19 cellular contexts compared by ENCODE assay signal in the genomic region with DNA sequence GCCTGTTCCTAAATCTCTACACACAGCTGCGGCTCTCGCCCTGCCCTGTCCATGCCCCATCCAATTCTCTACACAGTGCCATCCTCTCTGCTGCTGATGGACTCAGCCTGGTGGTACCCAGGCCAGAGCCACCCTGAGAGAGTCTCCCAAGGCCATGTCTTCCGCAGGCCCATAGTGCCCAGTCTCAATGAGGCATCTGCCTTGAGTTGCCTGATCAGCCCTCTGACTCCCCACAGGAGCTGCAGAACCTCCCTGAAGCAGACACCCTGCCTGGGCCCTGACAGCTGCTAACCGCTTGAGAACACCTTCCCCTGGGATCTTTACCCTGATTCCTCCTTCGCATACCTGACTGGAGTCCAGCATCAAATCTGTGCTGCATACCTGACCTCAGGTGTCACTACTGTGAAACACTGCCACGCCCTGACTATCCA. TPM values are rescaled to one million over a fixed set of nuclear protein-coding genes. Genes with fewer than 3 reads are reported as not detected.
A peak's percentile ranks its signal among the peaks of the same experiment; 100 is the strongest.
DNase-seq lines count a peak whose midpoint lies in the region; ATAC-seq lines count a peak whose summit lies in the region.
"Had no signal": no experiment of that assay in that cellular context is flagged by ENCODE, and none has a peak within 500 bp of the region (broad histone marks: within the 10 kb centered on the region; RNA-seq: fewer than 3 reads in every experiment).

No MANE protein-coding gene starts in this region.

- no peak overlapping the region for H4K91ac ChIP-seq in trophoblast cell (ENCODE audit: low read depth, low read length)

- WGBS in trophoblast cell (ENCODE audit: extremely low coverage, insufficient coverage, insufficient read length) = no CpG with 5 or more reads among the region's 6 CpGs

- no peak overlapping the region for H3K9ac ChIP-seq in trophoblast cell (ENCODE audit: low read length)

- no peak overlapping the region for H2BK120ac ChIP-seq in trophoblast cell (ENCODE audit: insufficient read depth, low read length, poor library complexity)

- no peak overlapping the region for H3K14ac ChIP-seq in trophoblast cell (ENCODE audit: low read length)

- no peak overlapping the region for H2BK5ac ChIP-seq in trophoblast cell (ENCODE audit: low read depth, low read length, poor library complexity)

- H3K79me1 ChIP-seq in trophoblast cell (ENCODE audit: low read length) = no peaks in the 10 kb centered on the region

- no peak overlapping the region for H3K18ac ChIP-seq in trophoblast cell (ENCODE audit: low read length)

- H3K36me3 Mint-ChIP-seq in activated T-cell treated with anti-CD3 and anti-CD28 coated beads, Interleukin-2, amount 50 U/mL, for 72 hours (ENCODE audit: insufficient read depth in 2 of 2) = no peaks in the 10 kb centered on the region
- H3K36me3 Mint-ChIP-seq in activated T-cell treated with anti-CD3 and anti-CD28 coated beads, Interleukin-2, amount 50 U/mL, for 4 hours (ENCODE audit: insufficient read depth) = peaks cover 7% of the 10 kb centered on the region
- peaks cover 70% of the 10 kb centered on the region for H3K36me3 Mint-ChIP-seq in activated T-helper 17 cell treated with anti-CD3 and anti-CD28 coated beads, Interleukin-2, amount 50 U/mL, for 72 hours (ENCODE audit: low read depth)
- H3K36me3 Mint-ChIP-seq in T-helper 17 cell (ENCODE audit: low read depth) = no peaks in the 10 kb centered on the region
- H3K36me3 Mint-ChIP-seq: WTC11 had no signal

- H3K9me3 Mint-ChIP-seq in activated T-cell treated with anti-CD3 and anti-CD28 coated beads, Interleukin-2, amount 50 U/mL, for 72 hours = no peaks in the 10 kb centered on the region
- H3K9me3 Mint-ChIP-seq in activated T-cell treated with anti-CD3 and anti-CD28 coated beads, Interleukin-2, amount 50 U/mL, for 4 hours = no peaks in the 10 kb centered on the region
- H3K9me3 Mint-ChIP-seq in activated T-helper 17 cell treated with anti-CD3 and anti-CD28 coated beads, Interleukin-2, amount 50 U/mL, for 72 hours = no peaks in the 10 kb centered on the region
- H3K9me3 Mint-ChIP-seq: activated naive CD8-positive, alpha-beta T cell treated with anti-CD3 and anti-CD28 coated beads, Interleukin-2, amount 10 ng/mL, durations not matched to agents 7 days and 5 days; brain; CD8-positive, alpha-beta T cell; stimulated activated naive CD8-positive, alpha-beta T cell treated with anti-CD3 and anti-CD28 coated beads, Interleukin-15, Interleukin-2, amounts not matched to agents 100 ng/mL and 50 ng/mL, for 24 hours; T-cell; WTC11 had no signal

- H3K27ac ChIP-seq in trophoblast cell (ENCODE audit: low read depth, low read length) = no peak overlapping the region

- no peak overlapping the region for H2BK12ac ChIP-seq in trophoblast cell (ENCODE audit: low read length)

- no peak overlapping the region for H3K4me3 ChIP-seq in trophoblast cell (ENCODE audit: low read depth, low read length)

- DNase-seq in activated T-cell treated with anti-CD3 and anti-CD28 coated beads, Interleukin-2, amount 50 U/mL, for 72 hours = peak in 1 of 2 donors; percentile 14
- DNase-seq in activated T-cell treated with anti-CD3 and anti-CD28 coated beads, Interleukin-2, amount 50 U/mL, for 4 hours = no peak
- DNase-seq in Daoy (ENCODE audit: low read depth) (peak; percentile 0), trophoblast cell (peak; percentile 71 to 81), T-helper 17 cell (no peak), kidney glomerular epithelial cell (lab: John Stamatoyannopoulos, UW) (no peak)
- DNase-seq: activated naive CD8-positive, alpha-beta T cell treated with anti-CD3 and anti-CD28 coated beads, Interleukin-2, amount 10 ng/mL, durations not matched to agents 7 days and 5 days; IMR-90; NCI-H1436 treated with DMSO at 0.1 percent for 48 hours; NCI-H226 had no signal

- H3K4me1 ChIP-seq in trophoblast cell (ENCODE audit: control insufficient read depth in 1 of 2, insufficient read depth in 2 of 2, low read length in 2 of 2) = no peaks in the 10 kb centered on the region

- no peak overlapping the region for H3K4me3 Mint-ChIP-seq in activated T-cell treated with anti-CD3 and anti-CD28 coated beads, Interleukin-2, amount 50 U/mL, for 72 hours
- no peak overlapping the region for H3K4me3 Mint-ChIP-seq in activated T-cell treated with anti-CD3 and anti-CD28 coated beads, Interleukin-2, amount 50 U/mL, for 4 hours
- H3K4me3 Mint-ChIP-seq in activated T-helper 17 cell treated with anti-CD3 and anti-CD28 coated beads, Interleukin-2, amount 50 U/mL, for 72 hours = no peak overlapping the region
- no peak overlapping the region for H3K4me3 Mint-ChIP-seq in T-helper 17 cell
- H3K4me3 Mint-ChIP-seq: activated naive CD8-positive, alpha-beta T cell treated with anti-CD3 and anti-CD28 coated beads, Interleukin-2, amount 10 ng/mL, durations not matched to agents 7 days and 5 days; brain; CD8-positive, alpha-beta T cell; stimulated activated naive CD8-positive, alpha-beta T cell treated with anti-CD3 and anti-CD28 coated beads, Interleukin-15, Interleukin-2, amounts not matched to agents 100 ng/mL and 50 ng/mL, for 24 hours; T-cell; WTC11 had no signal

- H3K23ac ChIP-seq in trophoblast cell (ENCODE audit: low read length) = no peak overlapping the region

- no peak overlapping the region for H4K8ac ChIP-seq in trophoblast cell (ENCODE audit: low read depth, low read length)

- H3K4ac ChIP-seq in trophoblast cell (ENCODE audit: low read depth, low read length) = no peak overlapping the region

- no peak overlapping the region for H2AK5ac ChIP-seq in trophoblast cell (ENCODE audit: low read length)

- no peak overlapping the region for H2AFZ ChIP-seq in trophoblast cell (ENCODE audit: insufficient read depth, low read length, poor library complexity)

- H3K27me3 ChIP-seq in trophoblast cell (ENCODE audit: insufficient read depth, low read length) = no peaks in the 10 kb centered on the region

- no peaks in the 10 kb centered on the region for H3K9me3 ChIP-seq in trophoblast cell (ENCODE audit: insufficient read depth, low read depth, low read length)
- no peaks in the 10 kb centered on the region for H3K9me3 ChIP-seq in T-helper 17 cell (ENCODE audit: control insufficient read depth, low read length, poor library complexity, severe bottlenecking)

- no peak for ATAC-seq in activated T-cell treated with anti-CD3 and anti-CD28 coated beads, Interleukin-2, amount 50 U/mL, for 72 hours (replicated peaks in 1 of 2)
- ATAC-seq in activated T-cell treated with anti-CD3 and anti-CD28 coated beads, Interleukin-2, amount 50 U/mL, for 4 hours = no peak
- no peak for ATAC-seq in activated T-helper 17 cell treated with anti-CD3 and anti-CD28 coated beads, Interleukin-2, amount 50 U/mL, for 72 hours (replicated peaks)
- ATAC-seq in T-helper 17 cell (no peak), GM21737 (IDR thresholded peaks at IDR 0.05; ENCODE audit: unreplicated experiment) (no peak)
- ATAC-seq: CD8-positive, alpha-beta T cell; T-cell; WTC11 had no signal

- H3K27me3 Mint-ChIP-seq in activated T-cell treated with anti-CD3 and anti-CD28 coated beads, Interleukin-2, amount 50 U/mL, for 72 hours (ENCODE audit: low read depth) = no peaks in the 10 kb centered on the region
- H3K27me3 Mint-ChIP-seq in activated T-cell treated with anti-CD3 and anti-CD28 coated beads, Interleukin-2, amount 50 U/mL, for 4 hours (ENCODE audit: low read depth) = no peaks in the 10 kb centered on the region
- no peaks in the 10 kb centered on the region for H3K27me3 Mint-ChIP-seq in activated T-helper 17 cell treated with anti-CD3 and anti-CD28 coated beads, Interleukin-2, amount 50 U/mL, for 72 hours
- H3K27me3 Mint-ChIP-seq in T-helper 17 cell = no peaks in the 10 kb centered on the region
- H3K27me3 Mint-ChIP-seq: activated naive CD8-positive, alpha-beta T cell treated with anti-CD3 and anti-CD28 coated beads, Interleukin-2, amount 10 ng/mL, durations not matched to agents 7 days and 5 days; brain; stimulated activated naive CD8-positive, alpha-beta T cell treated with anti-CD3 and anti-CD28 coated beads, Interleukin-15, Interleukin-2, amounts not matched to agents 100 ng/mL and 50 ng/mL, for 24 hours; T-cell had no signal

- H4K12ac ChIP-seq in trophoblast cell (ENCODE audit: low read depth, low read length) = no peak overlapping the region

- no peak overlapping the region for H3K4me2 ChIP-seq in trophoblast cell (ENCODE audit: low read length)

- H3K4me1 Mint-ChIP-seq in activated T-cell treated with anti-CD3 and anti-CD28 coated beads, Interleukin-2, amount 50 U/mL, for 72 hours (ENCODE audit: low read depth) = peaks cover 33% of the 10 kb centered on the region
- peaks cover 14% of the 10 kb centered on the region for H3K4me1 Mint-ChIP-seq in activated T-cell treated with anti-CD3 and anti-CD28 coated beads, Interleukin-2, amount 50 U/mL, for 4 hours (ENCODE audit: low read depth)
- peaks cover 7% of the 10 kb centered on the region for H3K4me1 Mint-ChIP-seq in activated T-helper 17 cell treated with anti-CD3 and anti-CD28 coated beads, Interleukin-2, amount 50 U/mL, for 72 hours
- H3K4me1 Mint-ChIP-seq in T-helper 17 cell = peaks cover 7% of the 10 kb centered on the region

- no peaks in the 10 kb centered on the region for H3K79me2 ChIP-seq in trophoblast cell (ENCODE audit: control insufficient read depth, insufficient read depth, low read length, poor library complexity)

- H3K36me3 ChIP-seq in trophoblast cell (ENCODE audit: control insufficient read depth in 1 of 2, insufficient read depth in 2 of 2, low read length in 2 of 2) = no peaks in the 10 kb centered on the region

- H3K27ac Mint-ChIP-seq in activated T-cell treated with anti-CD3 and anti-CD28 coated beads, Interleukin-2, amount 50 U/mL, for 72 hours = peak overlapping the region; percentile 18
- H3K27ac Mint-ChIP-seq in activated T-helper 17 cell treated with anti-CD3 and anti-CD28 coated beads, Interleukin-2, amount 50 U/mL, for 72 hours = peak overlapping the region; percentile 80
- H3K27ac Mint-ChIP-seq in T-helper 17 cell = no peak overlapping the region
- H3K27ac Mint-ChIP-seq: activated naive CD8-positive, alpha-beta T cell treated with anti-CD3 and anti-CD28 coated beads, Interleukin-2, amount 10 ng/mL, durations not matched to agents 7 days and 5 days; brain; CD8-positive, alpha-beta T cell; stimulated activated naive CD8-positive, alpha-beta T cell treated with anti-CD3 and anti-CD28 coated beads, Interleukin-15, Interleukin-2, amounts not matched to agents 100 ng/mL and 50 ng/mL, for 24 hours; WTC11 had no signal

RNA-seq across cellular contexts. Expression of gene TSPOAP1, which starts 13.3 kb away (rescaled TPM):
- 10 to 100 TPM; 42.3 to 55.3 TPM for total RNA-seq in activated T-cell treated with anti-CD3 and anti-CD28 coated beads, Interleukin-2, amount 50 U/mL, for 72 hours
- total RNA-seq in activated T-cell treated with anti-CD3 and anti-CD28 coated beads, Interleukin-2, amount 50 U/mL, for 4 hours = 10 to 100 TPM; 38.6 to 49.6 (median 43.2) TPM
- under 0.01 and 0.33 TPM in 2 replicates for total RNA-seq in Daoy (2014; rRNA removed; shearing (Covaris generic))
- 100 to 1,000 TPM in 1 of 2 donors, 10 to 100 TPM in 1; 97.2 to 107 TPM for total RNA-seq in activated T-helper 17 cell treated with anti-CD3 and anti-CD28 coated beads, Interleukin-2, amount 50 U/mL, for 72 hours
- 1.1 and 1.3 TPM in 2 replicates for polyA plus RNA-seq in trophoblast cell (2013)
- 10 to 100 TPM; 30.5 to 32.8 TPM for total RNA-seq in T-helper 17 cell
- total RNA-seq: endothelial cell of umbilical vein, MCF 10A had no signal
- polyA plus RNA-seq: endothelial cell of umbilical vein had no signal

RNA-seq across cellular contexts. Expression of gene MPO, which starts 34.6 kb away (rescaled TPM):
- under 1 TPM in 1 of 2 donors, not detected in 1; 0.09 TPM for total RNA-seq in activated T-cell treated with anti-CD3 and anti-CD28 coated beads, Interleukin-2, amount 50 U/mL, for 72 hours
- total RNA-seq in activated T-cell treated with anti-CD3 and anti-CD28 coated beads, Interleukin-2, amount 50 U/mL, for 4 hours = not detected
- not detected in 2 replicates for total RNA-seq in Daoy (2014; rRNA removed; shearing (Covaris generic))
- total RNA-seq in activated T-helper 17 cell treated with anti-CD3 and anti-CD28 coated beads, Interleukin-2, amount 50 U/mL, for 72 hours = 1 to 10 TPM; 1.2 to 2.0 TPM
- polyA plus RNA-seq in trophoblast cell (2013) = not detected in 2 replicates
- total RNA-seq in T-helper 17 cell = under 1 TPM in 1 of 2 donors, not detected in 1; 0.07 TPM
- total RNA-seq: activated naive CD8-positive, alpha-beta T cell treated with anti-CD3 and anti-CD28 coated beads, Interleukin-2, amount 10 ng/mL, durations not matched to agents 7 days and 5 days; CD8-positive, alpha-beta T cell; endothelial cell of umbilical vein; IMR-90; WTC11 had no signal
- polyA plus RNA-seq: endothelial cell of umbilical vein, IMR-90 had no signal

RNA-seq across cellular contexts. Expression of gene SUPT4H1, which starts 36.7 kb away (rescaled TPM):
- total RNA-seq in activated T-cell treated with anti-CD3 and anti-CD28 coated beads, Interleukin-2, amount 50 U/mL, for 72 hours = 100 to 1,000 TPM; 101 to 110 TPM
- 100 to 1,000 TPM; 144 to 154 (median 152) TPM for total RNA-seq in activated T-cell treated with anti-CD3 and anti-CD28 coated beads, Interleukin-2, amount 50 U/mL, for 4 hours
- 50.2 and 106 TPM in 2 replicates for total RNA-seq in Daoy (2014; rRNA removed; shearing (Covaris generic))
- 100 to 1,000 TPM; 117 to 147 TPM for total RNA-seq in activated T-helper 17 cell treated with anti-CD3 and anti-CD28 coated beads, Interleukin-2, amount 50 U/mL, for 72 hours
- polyA plus RNA-seq in trophoblast cell (2013) = 63.5 and 64.6 TPM in 2 replicates
- 10 to 100 TPM; 41.3 to 50.6 TPM for total RNA-seq in T-helper 17 cell

Comparison
In these comparisons a context has a peak if more than half of its experiments do, and no peak if none do; other contexts are left out.
1. DNase-seq: peak in Daoy (single experiment) and trophoblast cell (2 of 2); none in activated T-cell treated with anti-CD3 and anti-CD28 coated beads, Interleukin-2, amount 50 U/mL, for 4 hours (single experiment), T-helper 17 cell (0 of 3) and kidney glomerular epithelial cell (single experiment).
2. RNA of gene TSPOAP1, which starts 13.3 kb away (total RNA-seq): 97.2 to 107 TPM in activated T-helper 17 cell treated with anti-CD3 and anti-CD28 coated beads, Interleukin-2, amount 50 U/mL, for 72 hours, 42.3 to 55.3 TPM in activated T-cell treated with anti-CD3 and anti-CD28 coated beads, Interleukin-2, amount 50 U/mL, for 72 hours, 38.6 to 49.6 TPM in activated T-cell treated with anti-CD3 and anti-CD28 coated beads, Interleukin-2, amount 50 U/mL, for 4 hours and 30.5 to 32.8 TPM in T-helper 17 cell; under 0.01 to 0.33 TPM in Daoy; every median in the first group is over 10 times any median in the second.